In genomic region chr15:41336549-41336948, GRCh38 we compare ENCODE assay signal across 25 cellular contexts. TPM values are rescaled to one million over a fixed set of nuclear protein-coding genes. Genes with fewer than 3 reads are reported as not detected.
A peak's percentile ranks its signal among the peaks of the same experiment; 100 is the strongest.
DNase-seq lines count a peak whose midpoint lies in the region; ATAC-seq, FAIRE-seq and TF ChIP-seq lines count a peak whose summit lies in the region.
"Had no signal": no experiment of that assay in that cellular context is flagged by ENCODE, and none has a peak within 500 bp of the region (broad histone marks: within the 10 kb centered on the region; RNA-seq: fewer than 3 reads in every experiment).

No MANE protein-coding gene starts in this region.

- no peaks in the 10 kb centered on the region for H3K27me3 Mint-ChIP-seq in activated CD8-positive, alpha-beta memory T cell treated with anti-CD3 and anti-CD28 coated beads, Interleukin-2, amount 10 ng/mL, durations not matched to agents 7 days and 5 days
- H3K27me3 Mint-ChIP-seq: activated naive CD8-positive, alpha-beta T cell treated with anti-CD3 and anti-CD28 coated beads, Interleukin-2, amount 50 U/mL, for 24 hours; naive B cell had no signal

- H4K20me1 ChIP-seq in DND-41 (ENCODE audit: insufficient read depth, low read length) (peaks cover 41% of the 10 kb centered on the region), SU-DHL-6 (ENCODE audit: low read depth, low read length) (peaks cover 22% of the 10 kb centered on the region), keratinocyte (ENCODE audit: control insufficient read depth, extremely low read depth, insufficient read depth, low read length) (no peaks in the 10 kb centered on the region)

- peak overlapping the region; percentile 6 for H3K4me3 Mint-ChIP-seq in activated CD8-positive, alpha-beta memory T cell treated with anti-CD3 and anti-CD28 coated beads, Interleukin-2, amount 10 ng/mL, durations not matched to agents 7 days and 5 days
- H3K4me3 Mint-ChIP-seq: activated naive CD8-positive, alpha-beta T cell treated with anti-CD3 and anti-CD28 coated beads, Interleukin-2, amount 50 U/mL, for 24 hours; CD8-positive, alpha-beta T cell had no signal

- peaks cover 90% of the 10 kb centered on the region for H3K79me2 ChIP-seq in DND-41 (ENCODE audit: insufficient read depth, low read length)
- peaks cover 88% of the 10 kb centered on the region for H3K79me2 ChIP-seq in SU-DHL-6 (ENCODE audit: insufficient read depth, low read length)
- H3K79me2 ChIP-seq in keratinocyte (ENCODE audit: control insufficient read depth, insufficient read depth, low read length), result peaks cover 60% of the 10 kb centered on the region

- H3F3A ChIP-seq in SU-DHL-6 (ENCODE audit: insufficient read depth), result peaks cover 12% of the 10 kb centered on the region

- no peaks in the 10 kb centered on the region for H3K9me3 ChIP-seq in DND-41 (ENCODE audit: insufficient read depth, low read length, severe bottlenecking)
- H3K9me3 ChIP-seq in SU-DHL-6 (ENCODE audit: insufficient read depth, low read length), result no peaks in the 10 kb centered on the region
- H3K9me3 ChIP-seq in keratinocyte (ENCODE audit: control insufficient read depth, low read depth, low read length), result no peaks in the 10 kb centered on the region
- H3K9me3 ChIP-seq: body of pancreas, colonic mucosa, tibial artery had no signal

- H2AFZ ChIP-seq in DND-41 (ENCODE audit: low read depth, low read length), result no peak overlapping the region
- H2AFZ ChIP-seq in SU-DHL-6 (ENCODE audit: low read depth, low read length, severe bottlenecking), result no peak overlapping the region
- H2AFZ ChIP-seq in keratinocyte (ENCODE audit: control insufficient read depth, low read length), result peak overlapping the region; percentile 48

- H3K4me1 Mint-ChIP-seq in activated CD8-positive, alpha-beta memory T cell treated with anti-CD3 and anti-CD28 coated beads, Interleukin-2, amount 10 ng/mL, durations not matched to agents 7 days and 5 days, result peaks cover 45% of the 10 kb centered on the region

- H3K27me3 ChIP-seq in DND-41 (ENCODE audit: insufficient read depth, low read length, poor library complexity) (no peaks in the 10 kb centered on the region), SU-DHL-6 (ENCODE audit: low read length) (no peaks in the 10 kb centered on the region), keratinocyte (ENCODE audit: control insufficient read depth, extremely low read depth, insufficient read depth, low read length) (no peaks in the 10 kb centered on the region)
- H3K27me3 ChIP-seq: body of pancreas, colonic mucosa, tibial artery had no signal

- peaks cover 58% of the 10 kb centered on the region for H3K36me3 Mint-ChIP-seq in activated CD8-positive, alpha-beta memory T cell treated with anti-CD3 and anti-CD28 coated beads, Interleukin-2, amount 10 ng/mL, durations not matched to agents 7 days and 5 days
- H3K36me3 Mint-ChIP-seq: naive B cell had no signal

- H3K4me2 ChIP-seq in DND-41 (ENCODE audit: insufficient read depth, low read length), result peak overlapping the region; percentile 53
- H3K4me2 ChIP-seq in SU-DHL-6 (ENCODE audit: low read depth, low read length, poor library complexity, severe bottlenecking), result peak overlapping the region; percentile 96
- peak overlapping the region; percentile 61 for H3K4me2 ChIP-seq in keratinocyte (ENCODE audit: control insufficient read depth, extremely low read depth, insufficient read depth, low read depth, low read length)

- CTCF ChIA-PET in activated CD8-positive, alpha-beta memory T cell treated with anti-CD3 and anti-CD28 coated beads, Interleukin-2, amount 10 ng/mL, durations not matched to agents 7 days and 5 days (lab: Charles Lee), result interaction anchor here (0.6 kb wide), 1 partner anchor 422 kb away, joined by 3 read pairs; no protein-coding TSS in a partner anchor

- H3K9me3 Mint-ChIP-seq in activated CD8-positive, alpha-beta memory T cell treated with anti-CD3 and anti-CD28 coated beads, Interleukin-2, amount 10 ng/mL, durations not matched to agents 7 days and 5 days (ENCODE audit: low read depth), result no peaks in the 10 kb centered on the region
- H3K9me3 Mint-ChIP-seq: activated naive CD8-positive, alpha-beta T cell treated with anti-CD3 and anti-CD28 coated beads, Interleukin-2, amount 50 U/mL, for 24 hours; activated T-cell treated with anti-CD3 and anti-CD28 coated beads, Interleukin-2, amount 50 U/mL, for 72 hours; CD8-positive, alpha-beta T cell; naive B cell had no signal

- no peaks in the 10 kb centered on the region for H3K9me2 ChIP-seq in SU-DHL-6 (replicated peaks; ENCODE audit: insufficient read depth, low read length)

- H3K4me3 ChIP-seq in DND-41 (ENCODE audit: low read depth in 1 of 2, low read length in 2 of 2) (peak overlapping the region in 1 of 2 experiments; percentile 32; a peak in 3 of 4 replicates), SU-DHL-6 (ENCODE audit: insufficient read depth, low read length, poor library complexity, severe bottlenecking) (no peak overlapping the region), keratinocyte (ENCODE audit: control insufficient read depth in 2 of 3, extremely low read depth in 1 of 3, insufficient read depth in 2 of 3, low read depth in 1 of 3, low read length in 3 of 3) (no peak overlapping the region)
- H3K4me3 ChIP-seq: body of pancreas, colonic mucosa, tibial artery had no signal

- peak overlapping the region; percentile 25 for H3K9ac ChIP-seq in DND-41 (ENCODE audit: low read depth, low read length)
- H3K9ac ChIP-seq in SU-DHL-6 (ENCODE audit: low read length), result no peak overlapping the region
- no peak overlapping the region for H3K9ac ChIP-seq in keratinocyte (ENCODE audit: control insufficient read depth, extremely low read depth, insufficient read depth, low read length)

- no peak for TF ChIP-seq CTCF in DND-41 (IDR thresholded peaks at IDR 0.05; ENCODE audit: borderline replicate concordance, extremely low read depth, low read length, poor library complexity, severe bottlenecking)
- no peak for TF ChIP-seq CTCF in SU-DHL-6 (IDR thresholded peaks at IDR 0.05; ENCODE audit: insufficient read depth, low read length, poor library complexity, severe bottlenecking)
- TF ChIP-seq CTCF in keratinocyte (optimal IDR thresholded peaks at IDR 0.05 in 1 of 3, IDR thresholded peaks at IDR 0.05 in 1 of 3, conservative IDR thresholded peaks at IDR 0.05 in 1 of 3; ENCODE audit: extremely low read depth in 1 of 3, insufficient read depth in 2 of 3, low read length in 3 of 3), result no peak

- intact Hi-C loops in cardiac septum (cut with DNase I), result loop anchor here (10.0 kb wide), 1 partner anchor 222 kb away; the partner anchor contains the start of gene INO80

- no peak overlapping the region for H3K27ac ChIP-seq in DND-41 (ENCODE audit: low read length)
- H3K27ac ChIP-seq in SU-DHL-6 (ENCODE audit: low read depth, low read length), result peak overlapping the region; percentile 46
- peak overlapping the region; percentile 41 for H3K27ac ChIP-seq in keratinocyte (ENCODE audit: control insufficient read depth, insufficient read depth, low read length)
- H3K27ac ChIP-seq: body of pancreas, colonic mucosa, RWPE1, tibial artery had no signal

- dilution Hi-C loops in keratinocyte (cut with MboI; ENCODE audit: extremely low pct_ligation_motif_present, low sequenced_read_pairs), result no loop called here

- no peak for ATAC-seq in activated CD8-positive, alpha-beta memory T cell treated with anti-CD3 and anti-CD28 coated beads, Interleukin-2, amount 10 ng/mL, durations not matched to agents 7 days and 5 days
- ATAC-seq in DND-41 (ENCODE audit: insufficient read depth, low read depth), result no peak
- ATAC-seq: activated naive CD8-positive, alpha-beta T cell treated with anti-CD3 and anti-CD28 coated beads, Interleukin-2, amount 50 U/mL, for 24 hours; activated T-cell treated with anti-CD3 and anti-CD28 coated beads, Interleukin-2, amount 50 U/mL, for 72 hours; body of pancreas; CD8-positive, alpha-beta T cell; left cardiac atrium; SK-N-SH treated with all-trans-retinoic acid at 6 μM for 48 hours had no signal

- H3K9me1 ChIP-seq in keratinocyte (ENCODE audit: control insufficient read depth, extremely low read depth, insufficient read depth, low read length), result no peaks in the 10 kb centered on the region

- H3K36me3 ChIP-seq in DND-41 (ENCODE audit: insufficient read depth, low read length), result peaks cover 48% of the 10 kb centered on the region
- H3K36me3 ChIP-seq in SU-DHL-6 (ENCODE audit: low read length), result peaks cover 25% of the 10 kb centered on the region
- H3K36me3 ChIP-seq in keratinocyte (ENCODE audit: control insufficient read depth in 2 of 2, extremely low read depth in 1 of 2, insufficient read depth in 2 of 2, low read length in 2 of 2), result peaks cover 0 to 7% of the 10 kb centered on the region in 2 experiments
- H3K36me3 ChIP-seq: colonic mucosa, tibial artery had no signal

- H3K27ac Mint-ChIP-seq in activated CD8-positive, alpha-beta memory T cell treated with anti-CD3 and anti-CD28 coated beads, Interleukin-2, amount 10 ng/mL, durations not matched to agents 7 days and 5 days, result peak overlapping the region; percentile 50
- H3K27ac Mint-ChIP-seq: activated naive CD8-positive, alpha-beta T cell treated with anti-CD3 and anti-CD28 coated beads, Interleukin-2, amount 50 U/mL, for 24 hours; activated T-cell treated with anti-CD3 and anti-CD28 coated beads, Interleukin-2, amount 50 U/mL, for 72 hours; CD8-positive, alpha-beta T cell had no signal

- no peak for FAIRE-seq in keratinocyte (lab: Jason Lieb, UNC)
- FAIRE-seq: H1 had no signal

- no peak for DNase-seq in activated CD8-positive, alpha-beta memory T cell treated with anti-CD3 and anti-CD28 coated beads, Interleukin-2, amount 10 ng/mL, durations not matched to agents 7 days and 5 days
- no peak for DNase-seq in activated CD8-positive, alpha-beta memory T cell treated with anti-CD3 and anti-CD28 coated beads, Interleukin-2, amount 50 U/mL, for 48 hours
- DNase-seq in DND-41 (no peak), keratinocyte (ENCODE audit: low read depth, low spot score) (no peak), cardiac septum (ENCODE audit: low spot score) (no peak), SW 1271 (lab: John Stamatoyannopoulos, UW) (no peak), SKM-1 (lab: John Stamatoyannopoulos, UW; ENCODE audit: unreplicated experiment) (no peak)
- DNase-seq: ACHN; activated naive CD8-positive, alpha-beta T cell treated with anti-CD3 and anti-CD28 coated beads, Interleukin-2, amount 50 U/mL, for 24 hours; activated T-cell treated with anti-CD3 and anti-CD28 coated beads, Interleukin-2, amount 50 U/mL, for 72 hours; body of pancreas; CD8-positive, alpha-beta T cell; colonic mucosa; left cardiac atrium; mesenchymal stem cell; naive B cell; NCI-H1105 treated with DMSO at 0.1 percent for 48 hours; NCI-H2081; NK-92 treated with Interleukin-12 subunit alpha and Interleukin-12 subunit beta, amount 100 ng/mL, for 24 hours; stimulated activated naive CD4-positive, alpha-beta T cell treated with Interleukin-2 at 50 U/mL for 16 hours; tibial artery had no signal

- peaks cover 42% of the 10 kb centered on the region for H3K4me1 ChIP-seq in DND-41 (ENCODE audit: insufficient read depth, low read length)
- H3K4me1 ChIP-seq in keratinocyte (ENCODE audit: control insufficient read depth, extremely low read depth, insufficient read depth, low read length), result peaks cover 17% of the 10 kb centered on the region
- H3K4me1 ChIP-seq: colonic mucosa had no signal

RNA-seq across cellular contexts. Expression of gene NUSAP1, which starts 3.9 kb away (rescaled TPM):
- total RNA-seq in activated CD8-positive, alpha-beta memory T cell treated with anti-CD3 and anti-CD28 coated beads, Interleukin-2, amount 10 ng/mL, durations not matched to agents 7 days and 5 days, result 100 to 1,000 TPM; 234 to 334 TPM
- polyA plus RNA-seq in keratinocyte, result 8.4 to 39.5 TPM (median 38.4 TPM) in 3 replicates
- 0.61 TPM for polyA plus RNA-seq in keratinocyte (2011; ENCODE audit: low read depth)
- 7.9 and 10.6 TPM in 2 replicates for polyA plus RNA-seq in keratinocyte (2011; cell fraction: cytosol; rRNA removed)
- polyA plus RNA-seq in keratinocyte (2011; cell fraction: nucleus; rRNA removed), result 12.8 and 16.7 TPM in 2 replicates
- polyA plus RNA-seq in keratinocyte (2012; ENCODE audit: low replicate concordance), result 1.4 and 33.8 TPM in 2 replicates
- 5.9 to 31.4 TPM (median 27.5 TPM) in 3 replicates for polyA minus RNA-seq in keratinocyte
- polyA minus RNA-seq in keratinocyte (2011; cell fraction: cytosol; rRNA and poly(A)+ RNA removed), result 3.8 TPM
- 3.9 and 5.3 TPM in 2 replicates for polyA minus RNA-seq in keratinocyte (2011; cell fraction: nucleus; rRNA and poly(A)+ RNA removed)
- 1.1 TPM for total RNA-seq in cardiac septum

RNA-seq across cellular contexts. Expression of gene OIP5, which starts 4.2 kb away (rescaled TPM):
- total RNA-seq in activated CD8-positive, alpha-beta memory T cell treated with anti-CD3 and anti-CD28 coated beads, Interleukin-2, amount 10 ng/mL, durations not matched to agents 7 days and 5 days, result 10 to 100 TPM; 21.1 to 21.2 TPM
- 1.9 to 9.8 TPM (median 6.7 TPM) in 3 replicates for polyA plus RNA-seq in keratinocyte
- polyA plus RNA-seq in keratinocyte (2011; ENCODE audit: low read depth), result not detected
- polyA plus RNA-seq in keratinocyte (2011; cell fraction: cytosol; rRNA removed), result 2.6 and 3.6 TPM in 2 replicates
- polyA plus RNA-seq in keratinocyte (2011; cell fraction: nucleus; rRNA removed), result 1.3 and 1.6 TPM in 2 replicates
- 0.34 and 4.1 TPM in 2 replicates for polyA plus RNA-seq in keratinocyte (2012; ENCODE audit: low replicate concordance)
- polyA minus RNA-seq in keratinocyte, result 0.36 to 2.1 TPM in 2 of 3 replicates, not detected in the other
- polyA minus RNA-seq in keratinocyte (2011; cell fraction: cytosol; rRNA and poly(A)+ RNA removed), result not detected
- 0.32 and 1.0 TPM in 2 replicates for polyA minus RNA-seq in keratinocyte (2011; cell fraction: nucleus; rRNA and poly(A)+ RNA removed)
- total RNA-seq in cardiac septum, result not detected
- total RNA-seq: body of pancreas; CD8-positive, alpha-beta T cell had no signal

Comparison
In these comparisons a context has a peak if more than half of its experiments do, and no peak if none do; other contexts are left out.
1. RNA of gene NUSAP1, which starts 3.9 kb away (total RNA-seq): 234 to 334 TPM in activated CD8-positive, alpha-beta memory T cell treated with anti-CD3 and anti-CD28 coated beads, Interleukin-2, amount 10 ng/mL, durations not matched to agents 7 days and 5 days; 1.1 TPM in cardiac septum (single experiment); every median in the first group is over 100 times any median in the second.
2. RNA of gene OIP5, which starts 4.2 kb away (total RNA-seq): 21.1 to 21.2 TPM in activated CD8-positive, alpha-beta memory T cell treated with anti-CD3 and anti-CD28 coated beads, Interleukin-2, amount 10 ng/mL, durations not matched to agents 7 days and 5 days; not detected in cardiac septum (single experiment); every median in the first group is over 10 times any median in the second.
3. Peak in every context shown above with its lines, with median percentiles within 50 percentile points of each other: H3K4me2 ChIP-seq.